19 cellular contexts compared by ENCODE assay signal in genomic region chr1:10639301-10640078, GRCh38.
DNase-seq lines count a peak whose midpoint lies in the region; ATAC-seq, FAIRE-seq and TF ChIP-seq lines count a peak whose summit lies in the region.
"Had no signal": no experiment of that assay in that cellular context is flagged by ENCODE, and none has a peak within 500 bp of the region (broad histone marks: within the 10 kb centered on the region; RNA-seq: fewer than 3 reads in every experiment).

No MANE protein-coding gene starts in this region.

- ATAC-seq in Right ventricle myocardium inferior (no peak), left cardiac atrium (no peak), GM19035 (IDR thresholded peaks at IDR 0.05; ENCODE audit: unreplicated experiment) (no peak)
- ATAC-seq: activated CD4-positive, CD25-positive, alpha-beta regulatory T cell treated with anti-CD3 and anti-CD28 coated beads, Interleukin-2, amount 50 U/mL, for 24 hours had no signal

- H2AFZ ChIP-seq in H1 (ENCODE audit: low read length): peak overlapping the region; percentile 61; the same call in 1 of the 2 replicates
- H2AFZ ChIP-seq in mesenchymal stem cell (ENCODE audit: low read depth, low read length): no peak overlapping the region
- H2AFZ ChIP-seq: parathyroid adenoma had no signal

- H2BK120ac ChIP-seq in H1 (replicated peaks; ENCODE audit: low read depth, low read length) (peak overlapping the region; percentile 15), mesenchymal stem cell (ENCODE audit: low read depth, low read length) (no peak overlapping the region)

- H3K4me2 ChIP-seq in H1 (ENCODE audit: insufficient read depth in 1 of 2, low read depth in 2 of 2, low read length in 2 of 2): peak overlapping the region; percentile 82 to 86
- H3K4me2 ChIP-seq in mesenchymal stem cell (ENCODE audit: low read length, poor library complexity, severe bottlenecking): peak overlapping the region; percentile 8
- H3K4me2 ChIP-seq: A549 had no signal

- H2BK20ac ChIP-seq in H1 (ENCODE audit: low read length): peak overlapping the region; percentile 90

- TF ChIP-seq EP300 in H1 (IDR thresholded peaks at IDR 0.05; ENCODE audit: borderline replicate concordance in 1 of 2, low read depth in 2 of 2, low read length in 2 of 2): no peak

- H3K14ac ChIP-seq in H1 (ENCODE audit: insufficient read length) (no peak overlapping the region), mesenchymal stem cell (ENCODE audit: low read length in 2 of 2) (no peak overlapping the region)

- no peaks in the 10 kb centered on the region for H3K36me3 Mint-ChIP-seq in activated CD4-positive, alpha-beta T cell treated with anti-CD3 and anti-CD28 coated beads, Interleukin-2, amount 10 ng/mL, durations not matched to agents 24 days and 14 days (ENCODE audit: low read depth)

- H2BK12ac ChIP-seq in H1 (ENCODE audit: low read depth, low read length): peak overlapping the region; percentile 96; the same call in 1 of the 2 replicates
- no peak overlapping the region for H2BK12ac ChIP-seq in mesenchymal stem cell (ENCODE audit: low read length in 2 of 2)

- no peaks in the 10 kb centered on the region for H3K79me1 ChIP-seq in H1 (ENCODE audit: low read depth, low read length)
- no peaks in the 10 kb centered on the region for H3K79me1 ChIP-seq in mesenchymal stem cell (replicated peaks; ENCODE audit: low read length, poor library complexity, severe bottlenecking)

- H2AK5ac ChIP-seq in H1 (ENCODE audit: low read depth, low read length): peak overlapping the region; percentile 11; the same call in 1 of the 2 replicates
- H2AK5ac ChIP-seq in mesenchymal stem cell (ENCODE audit: low read length, severe bottlenecking): no peak overlapping the region

- H3K27me3 Mint-ChIP-seq in activated CD4-positive, alpha-beta T cell treated with anti-CD3 and anti-CD28 coated beads, Interleukin-2, amount 10 ng/mL, durations not matched to agents 24 days and 14 days: peaks cover 8% of the 10 kb centered on the region

- no peak for TF ChIP-seq POLR2A in H1 (IDR thresholded peaks at IDR 0.05; ENCODE audit: control extremely low read depth in 1 of 2, low read depth in 2 of 2, low read length in 2 of 2)

- H3K23ac ChIP-seq in H1 (ENCODE audit: insufficient read length) (no peak overlapping the region), mesenchymal stem cell (ENCODE audit: low read length in 2 of 2) (no peak overlapping the region)

- no peak overlapping the region for H4K8ac ChIP-seq in H1 (ENCODE audit: extremely low read depth, insufficient read depth, low read length)
- H4K8ac ChIP-seq in mesenchymal stem cell (ENCODE audit: low read length): peak overlapping the region; percentile 59

- H3K9ac ChIP-seq in H1 (replicated peaks in 1 of 4; ENCODE audit: extremely low read depth in 1 of 4, low read depth in 3 of 4, low read length in 3 of 4) (no peak overlapping the region; a peak in 1 of 7 replicates), mesenchymal stem cell (ENCODE audit: low read length) (no peak overlapping the region)
- H3K9ac ChIP-seq: parathyroid adenoma had no signal

- no peak; a peak in 1 of 4 replicates for TF ChIP-seq CTCF in H1 (IDR thresholded peaks at IDR 0.05; ENCODE audit: control extremely low read depth in 1 of 3, insufficient read depth in 1 of 3, low read depth in 1 of 3, low read length in 3 of 3)

- DNase-seq in Right ventricle myocardium inferior (ENCODE audit: missing footprints) (peak; percentile 75), left cardiac atrium (no peak), H1 (ENCODE audit: low read depth in 1 of 2, low spot score in 2 of 2) (peak; percentile 39 to 74), mesenchymal stem cell (peak; percentile 7), NOMO-1 (lab: John Stamatoyannopoulos, UW; ENCODE audit: unreplicated experiment in 2 of 2) (no peak)
- no peak for DNase-seq in activated CD4-positive, alpha-beta T cell treated with anti-CD3 and anti-CD28 coated beads, Interleukin-2, amount 10 ng/mL, durations not matched to agents 24 days and 14 days
- DNase-seq: amniotic stem cell, DMS53, SHP77 had no signal

- H3K9me3 ChIP-seq in H1 (ENCODE audit: insufficient read depth in 2 of 2, low read depth in 1 of 2, low read length in 1 of 2) (no peaks in the 10 kb centered on the region), mesenchymal stem cell (ENCODE audit: control insufficient read depth, low read length) (no peaks in the 10 kb centered on the region), thymus (ENCODE audit: control insufficient read depth) (peaks cover 2% of the 10 kb centered on the region)
- H3K9me3 ChIP-seq: A549 had no signal

- no peak overlapping the region for H3K4me3 Mint-ChIP-seq in activated CD4-positive, alpha-beta T cell treated with anti-CD3 and anti-CD28 coated beads, Interleukin-2, amount 10 ng/mL, durations not matched to agents 24 days and 14 days
- H3K4me3 Mint-ChIP-seq: stimulated activated effector memory CD8-positive, alpha-beta T cell treated with anti-CD3 and anti-CD28 coated beads, Interleukin-12 subunit alpha, Interleukin-12 subunit beta, amount 100 ng/mL, for 72 hours had no signal

- H3K4me3 ChIP-seq in H1 (ENCODE audit: extremely low read depth in 1 of 4, insufficient read depth in 2 of 4, low read depth in 3 of 4, low read length in 4 of 4) (peak overlapping the region; percentile 14 to 52 (median 16); a peak in 7 of 8 replicates), mesenchymal stem cell (ENCODE audit: insufficient read depth in 1 of 2, low read depth in 1 of 2, low read length in 2 of 2) (peak overlapping the region in 1 of 2 experiments; percentile 51), thymus (ENCODE audit: low read length) (no peak overlapping the region)
- H3K4me3 ChIP-seq: A549 had no signal

- intact Hi-C loops in Right ventricle myocardium inferior (cut with DNase I) (loop anchor here (10.0 kb wide), 1 partner anchor 115 kb away; no protein-coding TSS in a partner anchor), left cardiac atrium (cut with DNase I) (no loop called here)
- intact Hi-C loops in activated CD4-positive, alpha-beta T cell treated with anti-CD3 and anti-CD28 coated beads, Interleukin-2, amount 10 ng/mL, durations not matched to agents 24 days and 14 days (cut with micrococcal nuclease): loop anchor here (10.0 kb wide), 1 partner anchor 125 kb away; no protein-coding TSS in a partner anchor

- no peak overlapping the region for H3K27ac Mint-ChIP-seq in activated CD4-positive, alpha-beta T cell treated with anti-CD3 and anti-CD28 coated beads, Interleukin-2, amount 10 ng/mL, durations not matched to agents 24 days and 14 days
- H3K27ac Mint-ChIP-seq: activated T-helper 2 cell treated with anti-CD3 and anti-CD28 coated beads, Interferon-gamma antibody, Interleukin-2, Interleukin-4, amounts not matched to agents 10 μg/mL and 5 μg/mL and 100 μg/mL, durations not matched to agents 14 hours and 24 hours and 36 hours; CD14-positive monocyte; stimulated activated effector memory CD8-positive, alpha-beta T cell treated with anti-CD3 and anti-CD28 coated beads, Interleukin-12 subunit alpha, Interleukin-12 subunit beta, amount 100 ng/mL, for 72 hours had no signal

- H4K20me1 ChIP-seq in H1 (replicated peaks in 1 of 2; ENCODE audit: control insufficient read depth in 1 of 2, insufficient read depth in 2 of 2, low read length in 2 of 2): peaks cover 0 to 7% of the 10 kb centered on the region in 2 experiments

- CTCF ChIA-PET in H1 (lab: Charles Lee; ENCODE audit: partially characterized antibody): interaction anchor here (0.7 to 2.1 kb wide), 12 partner anchors 9 to 271 kb away, joined by 3 to 9 read pairs (median 4); no protein-coding TSS in a partner anchor

- 63% methylated on average over 50 of the region's 79 CpGs; no CpG with 5 or more reads in 1 of the 2 experiments for WGBS in H1 (ENCODE audit: extremely low coverage in 1 of 2, insufficient coverage in 1 of 2, insufficient read length in 1 of 2, insufficient replicate concordance in 2 of 2, low coverage in 1 of 2, low lambda C conversion rate in 2 of 2, missing lambda C conversion rate in 1 of 2), 2 experiments
- 52% methylated on average over 76 of the region's 79 CpGs for whole genome bisulfite sequencing in mesenchymal stem cell
- 89% methylated on average over 79 of the region's 79 CpGs for WGBS in thymus

- H2BK15ac ChIP-seq in H1 (ENCODE audit: low read length) (peak overlapping the region; percentile 99), mesenchymal stem cell (ENCODE audit: low read depth, poor library complexity, severe bottlenecking) (no peak overlapping the region)

- H3K18ac ChIP-seq in H1 (ENCODE audit: extremely low read depth, low read length) (peak overlapping the region; percentile 71; the same call in 1 of the 2 replicates), mesenchymal stem cell (ENCODE audit: low read depth in 1 of 2, low read length in 2 of 2) (peak overlapping the region in 1 of 2 experiments; percentile 10)

- H3K4me1 ChIP-seq in H1 (replicated peaks in 1 of 4; ENCODE audit: control insufficient read depth in 3 of 4, insufficient read depth in 4 of 4, low read length in 3 of 4) (peaks cover 0 to 24% (median 10%) of the 10 kb centered on the region in 4 experiments; a peak in 6 of 7 replicates), mesenchymal stem cell (ENCODE audit: control insufficient read depth, insufficient read depth, low read depth, low read length) (peaks cover 30% of the 10 kb centered on the region), thymus (ENCODE audit: control insufficient read depth, insufficient read depth, low read length) (no peaks in the 10 kb centered on the region)
- H3K4me1 ChIP-seq: A549, parathyroid adenoma had no signal

- peaks cover 7 to 33% (median 27%) of the 10 kb centered on the region in 4 experiments for H3K27me3 ChIP-seq in H1 (replicated peaks in 1 of 4; ENCODE audit: control insufficient read depth in 3 of 4, extremely low read depth in 1 of 4, insufficient read depth in 3 of 4, low read length in 3 of 4)
- H3K27me3 ChIP-seq in mesenchymal stem cell (ENCODE audit: control insufficient read depth in 1 of 2, insufficient read depth in 1 of 2, low read length in 2 of 2): peaks cover 0 to 33% of the 10 kb centered on the region in 2 experiments
- peaks cover 23% of the 10 kb centered on the region for H3K27me3 ChIP-seq in thymus (ENCODE audit: control insufficient read depth, insufficient read depth)

- no peak overlapping the region for H3K27ac ChIP-seq in H1 (ENCODE audit: low read depth, low read length)
- no peak overlapping the region for H3K27ac ChIP-seq in mesenchymal stem cell (ENCODE audit: low read length, poor library complexity, severe bottlenecking)
- peak overlapping the region; percentile 18 for H3K27ac ChIP-seq in thymus (ENCODE audit: low read depth)
- H3K27ac ChIP-seq: A549, parathyroid adenoma had no signal

- H4K5ac ChIP-seq in H1 (ENCODE audit: insufficient read length, low read depth, low read length): no peak overlapping the region

- no peak for FAIRE-seq in H1 (lab: Jason Lieb, UNC)
- FAIRE-seq: A549, GM18507, urothelium cell line had no signal

- peaks cover 6% of the 10 kb centered on the region; the same call in 1 of the 2 replicates for H3K23me2 ChIP-seq in H1 (ENCODE audit: low read depth, low read length)

- peak overlapping the region; percentile 4; the same call in 1 of the 2 replicates for H2BK5ac ChIP-seq in H1 (ENCODE audit: low read depth, low read length)
- H2BK5ac ChIP-seq in mesenchymal stem cell (ENCODE audit: low read depth, low read length, poor library complexity, severe bottlenecking): no peak overlapping the region

- H3K36me3 ChIP-seq in H1 (ENCODE audit: control insufficient read depth in 2 of 4, insufficient read depth in 4 of 4, low read length in 3 of 4): no peaks in the 10 kb centered on the region
- peaks cover 0 to 3% of the 10 kb centered on the region in 2 experiments for H3K36me3 ChIP-seq in mesenchymal stem cell (ENCODE audit: control insufficient read depth in 1 of 2, insufficient read depth in 2 of 2, low read depth in 1 of 2, low read length in 2 of 2)
- H3K36me3 ChIP-seq in thymus (ENCODE audit: control insufficient read depth, insufficient read depth): peaks cover 30% of the 10 kb centered on the region

- H3K4ac ChIP-seq in H1 (replicated peaks; ENCODE audit: insufficient read length, low read depth, low read length): no peak overlapping the region
- H3K4ac ChIP-seq in mesenchymal stem cell (ENCODE audit: low read depth in 1 of 2, low read length in 2 of 2): no peak overlapping the region

- no peaks in the 10 kb centered on the region for H3K4me1 Mint-ChIP-seq in activated CD4-positive, alpha-beta T cell treated with anti-CD3 and anti-CD28 coated beads, Interleukin-2, amount 10 ng/mL, durations not matched to agents 24 days and 14 days
- H3K4me1 Mint-ChIP-seq: CD14-positive monocyte; stimulated activated effector memory CD8-positive, alpha-beta T cell treated with anti-CD3 and anti-CD28 coated beads, Interleukin-12 subunit alpha, Interleukin-12 subunit beta, amount 100 ng/mL, for 72 hours had no signal

- H3K79me2 ChIP-seq in H1 (ENCODE audit: control insufficient read depth in 1 of 2, insufficient read depth in 2 of 2, low read length in 2 of 2): no peaks in the 10 kb centered on the region
- H3K79me2 ChIP-seq: parathyroid adenoma had no signal

- no peaks in the 10 kb centered on the region for H3K9me3 Mint-ChIP-seq in activated CD4-positive, alpha-beta T cell treated with anti-CD3 and anti-CD28 coated beads, Interleukin-2, amount 10 ng/mL, durations not matched to agents 24 days and 14 days
- H3K9me3 Mint-ChIP-seq: activated T-helper 2 cell treated with anti-CD3 and anti-CD28 coated beads, Interferon-gamma antibody, Interleukin-2, Interleukin-4, amounts not matched to agents 10 μg/mL and 5 μg/mL and 100 μg/mL, durations not matched to agents 14 hours and 24 hours and 36 hours; stimulated activated effector memory CD8-positive, alpha-beta T cell treated with anti-CD3 and anti-CD28 coated beads, Interleukin-12 subunit alpha, Interleukin-12 subunit beta, amount 100 ng/mL, for 72 hours had no signal

- POLR2A ChIA-PET in H1 (lab: Charles Lee; ENCODE audit: partially characterized antibody): interaction anchor here (0.7 to 1.0 kb wide), 6 partner anchors 10 to 175 kb away, joined by 3 to 4 read pairs (median 3); no protein-coding TSS in a partner anchor

- peak overlapping the region; percentile 44 for H4K91ac ChIP-seq in H1 (replicated peaks; ENCODE audit: insufficient read length, low read length)
- H4K91ac ChIP-seq in mesenchymal stem cell (ENCODE audit: low read length): peak overlapping the region; percentile 31

- no peak overlapping the region for H3K56ac ChIP-seq in H1 (replicated peaks; ENCODE audit: insufficient read length, low read depth, low read length)

- peak in 1 of 2 experiments; percentile 21; a peak in 1 of 4 replicates for TF ChIP-seq RAD21 in H1 (IDR thresholded peaks at IDR 0.05 in 1 of 2, conservative IDR thresholded peaks at IDR 0.05 in 1 of 2; ENCODE audit: low read depth in 2 of 2, low read length in 2 of 2)

Comparison
In these comparisons a context has a peak if more than half of its experiments do, and no peak if none do; other contexts are left out.
1. DNase-seq: peak in Right ventricle myocardium inferior (single experiment), H1 (2 of 2) and mesenchymal stem cell (single experiment); none in left cardiac atrium (single experiment), activated CD4-positive, alpha-beta T cell treated with anti-CD3 and anti-CD28 coated beads, Interleukin-2, amount 10 ng/mL, durations not matched to agents 24 days and 14 days (single experiment) and NOMO-1 (0 of 2).
2. intact Hi-C loops: an anchor here in Right ventricle myocardium inferior (10.0 kb wide) and activated CD4-positive, alpha-beta T cell treated with anti-CD3 and anti-CD28 coated beads, Interleukin-2, amount 10 ng/mL, durations not matched to agents 24 days and 14 days (10.0 kb wide); none called in left cardiac atrium.